8 cellular contexts compared by ENCODE assay signal in the genomic region with DNA sequence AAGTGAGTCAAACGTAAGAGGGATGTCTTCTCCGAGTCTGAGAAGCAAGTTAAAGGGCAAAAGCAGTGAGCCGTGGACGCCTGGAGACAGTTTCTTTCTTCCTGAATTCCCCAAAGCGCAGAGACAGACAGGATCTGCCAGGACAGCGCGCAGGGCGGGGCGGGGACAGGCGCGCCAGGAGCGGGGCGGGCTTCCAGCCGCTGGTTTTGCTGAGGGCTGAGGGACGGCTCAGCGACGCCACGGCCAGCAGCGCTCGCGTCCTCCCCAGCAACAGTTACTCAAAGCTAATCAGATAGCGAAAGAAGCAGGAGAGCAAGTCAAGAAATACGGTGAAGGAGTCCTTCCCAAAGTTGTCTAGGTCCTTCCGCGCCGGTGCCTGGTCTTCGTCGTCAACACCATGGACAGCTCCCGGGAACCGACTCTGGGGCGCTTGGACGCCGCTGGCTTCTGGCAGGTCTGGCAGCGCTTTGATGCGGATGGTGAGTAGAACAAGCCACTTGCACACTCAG. TPM values are rescaled to one million over a fixed set of nuclear protein-coding genes. Genes with fewer than 3 reads are reported as not detected.
A peak's percentile ranks its signal among the peaks of the same experiment; 100 is the strongest.
DNase-seq lines count a peak whose midpoint lies in the region; ATAC-seq, FAIRE-seq and TF ChIP-seq lines count a peak whose summit lies in the region.

SCGN (plus strand) TSS at position 209 of the 509 bp plus-strand sequence; CDS start at position 398, 189 bp downstream.

- DNase-seq in GM12891 (ENCODE audit: insufficient read length, low spot score) (peak; percentile 28), NCI-H460 (ENCODE audit: extremely low read depth, low read depth) (peak; percentile 26), heart right ventricle (peak; percentile 62 to 68), posterior vena cava (ENCODE audit: low spot score) (peak; percentile 90), NCI-H524 treated with DMSO at 0.1 percent for 48 hours (lab: John Stamatoyannopoulos, UW) (no peak)
- peak; percentile 78 for DNase-seq in activated naive CD4-positive, alpha-beta T cell treated with anti-CD3 and anti-CD28 coated beads for 36 hours

- H3K27me3 Mint-ChIP-seq in activated naive CD4-positive, alpha-beta T cell treated with anti-CD3 and anti-CD28 coated beads for 36 hours (ENCODE audit: low read depth), result peaks cover 50% of the 10 kb centered on the region

- peak within 1 kb of the TSS in 5 of 10 donors; percentile 16 to 33 (median 27) for H3K4me3 ChIP-seq in heart right ventricle

- H3K27me3 ChIP-seq in heart right ventricle, result peaks cover 0 to 70% (median 43%) of the 10 kb centered on the region in 7 donors

- no peak for TF ChIP-seq POLR2A in GM12891 (IDR thresholded peaks at IDR 0.05; ENCODE audit: low read depth, low read length)

- H3K4me1 Mint-ChIP-seq in activated naive CD4-positive, alpha-beta T cell treated with anti-CD3 and anti-CD28 coated beads for 36 hours (ENCODE audit: low read depth), result no peaks in the 10 kb centered on the region

- TF ChIP-seq CTCF in heart right ventricle (IDR thresholded peaks at IDR 0.05), result no peak

- ATAC-seq in heart right ventricle (peak; percentile 61 to 88 (median 74)), GM21528 (IDR thresholded peaks at IDR 0.05; ENCODE audit: low FRiP score, unreplicated experiment) (no peak), HG02852 (IDR thresholded peaks at IDR 0.05; ENCODE audit: unreplicated experiment) (no peak)

- no peaks in the 10 kb centered on the region for H3K36me3 ChIP-seq in heart right ventricle

- H3K9me3 Mint-ChIP-seq in activated naive CD4-positive, alpha-beta T cell treated with anti-CD3 and anti-CD28 coated beads for 36 hours, result no peaks in the 10 kb centered on the region

- H3K36me3 Mint-ChIP-seq in activated naive CD4-positive, alpha-beta T cell treated with anti-CD3 and anti-CD28 coated beads for 36 hours (ENCODE audit: low read depth), result no peaks in the 10 kb centered on the region

- no peak for FAIRE-seq in GM12891 (lab: Jason Lieb, UNC)

- H3K27ac Mint-ChIP-seq in activated naive CD4-positive, alpha-beta T cell treated with anti-CD3 and anti-CD28 coated beads for 36 hours, result no peak within 1 kb of the TSS

- 1 to 2% methylated on average over 35 of the region's 35 CpGs for WGBS in heart right ventricle, 2 donors

- intact Hi-C loops in activated naive CD4-positive, alpha-beta T cell treated with anti-CD3 and anti-CD28 coated beads for 36 hours (cut with micrococcal nuclease), result no loop called here
- intact Hi-C loops in heart right ventricle (cut with DNase I), result no loop called here
- intact Hi-C loops in posterior vena cava (cut with DNase I), result no loop called here

- H3K4me3 Mint-ChIP-seq in activated naive CD4-positive, alpha-beta T cell treated with anti-CD3 and anti-CD28 coated beads for 36 hours, result no peak within 1 kb of the TSS

- no peaks in the 10 kb centered on the region for H3K9me3 ChIP-seq in heart right ventricle

- CTCF ChIA-PET in activated naive CD4-positive, alpha-beta T cell treated with anti-CD3 and anti-CD28 coated beads for 36 hours (lab: Charles Lee), result no interaction called here

- peaks cover 0 to 7% (median 0%) of the 10 kb centered on the region in 9 donors for H3K4me1 ChIP-seq in heart right ventricle

- H3K27ac ChIP-seq in heart right ventricle, result no peak within 1 kb of the TSS

TF ChIP-seq in GM12891, 5 proteins besides CTCF, POLR2A, EP300 and RAD21:
- TF ChIP-seq PAX5 (IDR thresholded peaks at IDR 0.05; ENCODE audit: insufficient read depth, low read length, severe bottlenecking) (no peak), POU2F2 (IDR thresholded peaks at IDR 0.05; ENCODE audit: low read depth, low read length) (no peak), POLR2AphosphoS5 (IDR thresholded peaks at IDR 0.05; ENCODE audit: low read depth, low read length) (no peak), TAF1 (IDR thresholded peaks at IDR 0.05; ENCODE audit: low read depth, low read length) (no peak), SPI1 (IDR thresholded peaks at IDR 0.05; ENCODE audit: low read depth, low read length) (no peak)

RNA-seq across cellular contexts. Expression of gene SCGN, which starts in this region (rescaled TPM):
- polyA plus RNA-seq in GM12891 (2012; ENCODE audit: low read depth, missing spikeins), result not detected
- total RNA-seq in NCI-H460 (2014; rRNA removed; shearing (Covaris generic)), result not detected in 2 replicates
- polyA plus RNA-seq in NCI-H460 (2014; cell fraction: nucleus; rRNA removed), result not detected in 2 replicates
- total RNA-seq in activated naive CD4-positive, alpha-beta T cell treated with anti-CD3 and anti-CD28 coated beads for 36 hours, result not detected
- total RNA-seq in heart right ventricle (1 to 10 TPM in 3 of 10 donors, under 1 TPM in 5, not detected in 2; 0.26 to 2.7 (median 0.60) TPM), posterior vena cava (not detected)
- 1 to 10 TPM; 2.0 to 2.6 TPM for polyA plus RNA-seq in heart right ventricle

Comparison
In these comparisons a context has a peak if more than half of its experiments do, and no peak if none do; other contexts are left out.
1. Peak in DNase-seq in NCI-H460; RNA of the gene not detected or under 1 TPM.
2. Peak in DNase-seq in activated naive CD4-positive, alpha-beta T cell treated with anti-CD3 and anti-CD28 coated beads for 36 hours; RNA of the gene not detected or under 1 TPM.
3. Peak in DNase-seq in posterior vena cava; RNA of the gene not detected or under 1 TPM.
4. ATAC-seq: peak in heart right ventricle (8 of 8); none in GM21528 (single experiment) and HG02852 (single experiment).